8 cellular contexts compared by ENCODE assay signal in the genomic region with DNA sequence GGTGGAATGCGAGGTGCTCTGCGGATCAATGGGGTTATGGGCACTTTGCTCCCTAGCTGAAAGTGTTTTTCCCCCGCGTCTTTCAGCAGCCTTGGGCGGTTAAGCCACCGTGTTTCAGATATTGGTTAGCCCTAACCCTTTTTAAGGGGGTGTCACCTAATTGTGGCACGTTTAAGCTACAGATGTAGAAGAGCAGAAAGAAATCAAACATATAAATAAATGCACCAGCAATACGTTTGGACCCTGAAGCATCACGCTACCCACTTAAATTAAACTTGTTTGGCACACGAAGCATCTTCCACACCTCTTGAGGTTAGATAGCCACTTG. TPM values are rescaled to one million over a fixed set of nuclear protein-coding genes. Genes with fewer than 3 reads are reported as not detected.
DNase-seq lines count a peak whose midpoint lies in the region; ATAC-seq and TF ChIP-seq lines count a peak whose summit lies in the region.

No MANE protein-coding gene starts in this region.

- peak overlapping the region; percentile 93 for H3K4me2 ChIP-seq in GM23338

- TF ChIP-seq CTCF in AG04450 (IDR thresholded peaks at IDR 0.05; ENCODE audit: low read depth, low read length) (no peak), GM23338 (conservative IDR thresholded peaks at IDR 0.05; ENCODE audit: low read depth in 2 of 2) (no peak), omental fat pad (IDR thresholded peaks at IDR 0.05) (no peak)

- no peak overlapping the region for H3K27ac Mint-ChIP-seq in GM23338
- H3K27ac Mint-ChIP-seq in activated CD4-positive, alpha-beta memory T cell treated with anti-CD3 and anti-CD28 coated beads for 36 hours: peak overlapping the region; percentile 79
- H3K27ac Mint-ChIP-seq in stimulated activated memory B cell treated with anti-CD40 and anti-IgM and Interleukin-4, amounts not matched to agents 10 μg/mL and 1 μg/mL and 100 μg/mL, for 72 hours: peak overlapping the region; percentile 89

- peak overlapping the region; percentile 76 for H3K4me3 Mint-ChIP-seq in GM23338
- H3K4me3 Mint-ChIP-seq in activated CD4-positive, alpha-beta memory T cell treated with anti-CD3 and anti-CD28 coated beads for 36 hours: peak overlapping the region; percentile 90
- peak overlapping the region; percentile 84 for H3K4me3 Mint-ChIP-seq in stimulated activated memory B cell treated with anti-CD40 and anti-IgM and Interleukin-4, amounts not matched to agents 10 μg/mL and 1 μg/mL and 100 μg/mL, for 72 hours

- peaks cover 22% of the 10 kb centered on the region; the same call in 2 of the 3 replicates for H3K36me3 Mint-ChIP-seq in GM23338 (ENCODE audit: low read depth)
- peaks cover 16% of the 10 kb centered on the region for H3K36me3 Mint-ChIP-seq in activated CD4-positive, alpha-beta memory T cell treated with anti-CD3 and anti-CD28 coated beads for 36 hours
- peaks cover 17% of the 10 kb centered on the region for H3K36me3 Mint-ChIP-seq in stimulated activated memory B cell treated with anti-CD40 and anti-IgM and Interleukin-4, amounts not matched to agents 10 μg/mL and 1 μg/mL and 100 μg/mL, for 72 hours

- no peak for DNase-seq in AG04450 (ENCODE audit: low read depth, low spot score)
- DNase-seq in GM23338 (ENCODE audit: low spot score): no peak
- DNase-seq in activated CD4-positive, alpha-beta memory T cell treated with anti-CD3 and anti-CD28 coated beads for 36 hours: no peak
- DNase-seq in iPS DF 6.9 (ENCODE audit: low read depth, low spot score): no peak
- no peak for DNase-seq in omental fat pad (ENCODE audit: low spot score)
- no peak for DNase-seq in NCI-H1436 (lab: John Stamatoyannopoulos, UW)
- DNase-seq in activated CD4-positive, alpha-beta T cell treated with anti-CD3 and anti-CD28 coated beads for 48 hours: no peak

- ATAC-seq in GM23338: no peak
- ATAC-seq in stimulated activated memory B cell treated with anti-CD40 and anti-IgM and Interleukin-4, amounts not matched to agents 10 μg/mL and 1 μg/mL and 100 μg/mL, for 72 hours: no peak
- no peak for ATAC-seq in omental fat pad (ENCODE audit: low FRiP score)

- H3K4me3 ChIP-seq in AG04450 (ENCODE audit: low read depth, low read length): peak overlapping the region; percentile 81
- peak overlapping the region; percentile 81 for H3K4me3 ChIP-seq in GM23338
- H3K4me3 ChIP-seq in iPS DF 6.9 (ENCODE audit: low read length): peak overlapping the region; percentile 70; the same call in 1 of the 2 replicates

- H2AFZ ChIP-seq in GM23338: peak overlapping the region; percentile 99

- H3K27me3 Mint-ChIP-seq in GM23338 (ENCODE audit: insufficient read depth, low read depth, poor library complexity): peaks cover 2% of the 10 kb centered on the region
- H3K27me3 Mint-ChIP-seq in activated CD4-positive, alpha-beta memory T cell treated with anti-CD3 and anti-CD28 coated beads for 36 hours: peaks cover 7% of the 10 kb centered on the region
- H3K27me3 Mint-ChIP-seq in stimulated activated memory B cell treated with anti-CD40 and anti-IgM and Interleukin-4, amounts not matched to agents 10 μg/mL and 1 μg/mL and 100 μg/mL, for 72 hours: peaks cover 14% of the 10 kb centered on the region

- no peaks in the 10 kb centered on the region; the same call in 1 of the 2 replicates for H3K36me3 ChIP-seq in GM23338 (ENCODE audit: insufficient read depth)
- H3K36me3 ChIP-seq in iPS DF 6.9 (ENCODE audit: control insufficient read depth, insufficient read depth, low read length): no peaks in the 10 kb centered on the region

- H3K27me3 ChIP-seq in AG04450 (ENCODE audit: control insufficient read depth, insufficient read depth, low read length): no peaks in the 10 kb centered on the region
- no peaks in the 10 kb centered on the region for H3K27me3 ChIP-seq in GM23338 (ENCODE audit: insufficient read depth)
- H3K27me3 ChIP-seq in iPS DF 6.9 (ENCODE audit: control insufficient read depth, insufficient read depth, low read length): no peaks in the 10 kb centered on the region; the same call in 1 of the 2 replicates

- H3K4me1 Mint-ChIP-seq in GM23338: peaks cover 10% of the 10 kb centered on the region
- peaks cover 31% of the 10 kb centered on the region for H3K4me1 Mint-ChIP-seq in activated CD4-positive, alpha-beta memory T cell treated with anti-CD3 and anti-CD28 coated beads for 36 hours (ENCODE audit: low read depth)
- peaks cover 26% of the 10 kb centered on the region for H3K4me1 Mint-ChIP-seq in stimulated activated memory B cell treated with anti-CD40 and anti-IgM and Interleukin-4, amounts not matched to agents 10 μg/mL and 1 μg/mL and 100 μg/mL, for 72 hours

- no peaks in the 10 kb centered on the region; the same call in 2 of the 3 replicates for H3K9me3 Mint-ChIP-seq in GM23338
- H3K9me3 Mint-ChIP-seq in activated CD4-positive, alpha-beta memory T cell treated with anti-CD3 and anti-CD28 coated beads for 36 hours: no peaks in the 10 kb centered on the region
- H3K9me3 Mint-ChIP-seq in stimulated activated memory B cell treated with anti-CD40 and anti-IgM and Interleukin-4, amounts not matched to agents 10 μg/mL and 1 μg/mL and 100 μg/mL, for 72 hours: no peaks in the 10 kb centered on the region

- H3K27ac ChIP-seq in AG04450 (ENCODE audit: low read depth, low read length) (no peak overlapping the region), GM23338 (ENCODE audit: low read depth) (no peak overlapping the region), iPS DF 6.9 (ENCODE audit: low read length) (no peak overlapping the region)

- no peaks in the 10 kb centered on the region; the same call in 1 of the 2 replicates for H3K9me3 ChIP-seq in AG04450 (ENCODE audit: control insufficient read depth, insufficient read depth, low read length)
- H3K9me3 ChIP-seq in iPS DF 6.9 (ENCODE audit: control insufficient read depth, insufficient read depth, low read length): no peaks in the 10 kb centered on the region

- H3K9me2 ChIP-seq in GM23338 (ENCODE audit: insufficient read depth): no peaks in the 10 kb centered on the region

- CTCF ChIA-PET in AG04450 (lab: Charles Lee): interaction anchor here (1.0 to 3.5 kb wide), 5 partner anchors 92 to 593 kb away, joined by 3 to 19 read pairs (median 4); partner anchors contain the start of gene REEP5
- CTCF ChIA-PET in activated CD4-positive, alpha-beta memory T cell treated with anti-CD3 and anti-CD28 coated beads for 36 hours (lab: Charles Lee): interaction anchor here (1.2 to 3.3 kb wide), 6 partner anchors 92 to 518 kb away, joined by 3 to 19 read pairs (median 5); no protein-coding TSS in a partner anchor

- peaks cover 11% of the 10 kb centered on the region for H3K4me1 ChIP-seq in GM23338 (ENCODE audit: insufficient read depth)
- H3K4me1 ChIP-seq in iPS DF 6.9 (ENCODE audit: control insufficient read depth, insufficient read depth, low read length): peaks cover 3% of the 10 kb centered on the region; the same call in 1 of the 2 replicates

- peaks cover 7% of the 10 kb centered on the region for H4K20me1 ChIP-seq in GM23338 (replicated peaks; ENCODE audit: insufficient read depth)

- POLR2A ChIA-PET in AG04450 (lab: Yijun Ruan, JAX): no interaction called here
- POLR2A ChIA-PET in activated CD4-positive, alpha-beta memory T cell treated with anti-CD3 and anti-CD28 coated beads for 36 hours (lab: Charles Lee): no interaction called here

- intact Hi-C loops in activated CD4-positive, alpha-beta memory T cell treated with anti-CD3 and anti-CD28 coated beads for 36 hours (cut with micrococcal nuclease): loop anchor here (5.0 to 10.0 kb wide), 4 partner anchors 93 to 1349 kb away; no protein-coding TSS in a partner anchor

- H3F3A ChIP-seq in GM23338 (replicated peaks; ENCODE audit: low read depth): no peaks in the 10 kb centered on the region

- WGBS in iPS DF 6.9 (ENCODE audit: insufficient coverage, insufficient read length): no CpG with 5 or more reads among the region's 10 CpGs

- peaks cover 11% of the 10 kb centered on the region for H3K79me2 ChIP-seq in GM23338 (replicated peaks; ENCODE audit: insufficient read depth)

TF ChIP-seq in GM23338, 12 proteins besides CTCF, POLR2A, EP300 and RAD21 (continues in another document):
- TF ChIP-seq EZH2 (IDR thresholded peaks at IDR 0.05; ENCODE audit: low read depth, unreplicated experiment) (no peak), REST (IDR thresholded peaks at IDR 0.05; ENCODE audit: unreplicated experiment) (no peak)

RNA-seq across cellular contexts. Expression of gene YTHDC2, which starts 0.7 kb away (rescaled TPM):
- polyA plus RNA-seq in AG04450 (2011; rRNA removed) (8.2 and 10.7 TPM in 2 replicates), GM23338 (2016; fragmentation: Nextera tagmentation; extraction: Ambion mirVana) (15.7 and 19.9 TPM in 2 replicates)
- 12.6 and 19.0 TPM in 2 replicates for polyA minus RNA-seq in AG04450 (2011; rRNA and poly(A)+ RNA removed)
- 28.5 and 33.9 TPM in 2 replicates for total RNA-seq in GM23338 (2014; rRNA removed; shearing (Covaris generic))
- total RNA-seq in activated CD4-positive, alpha-beta memory T cell treated with anti-CD3 and anti-CD28 coated beads for 36 hours: 10 to 100 TPM; 27.3 to 28.9 TPM
- total RNA-seq in omental fat pad: 10 to 100 TPM; 23.3 to 40.4 (median 28.1) TPM

RNA-seq across cellular contexts. Expression of gene MCC, which starts 26.0 kb away (rescaled TPM):
- polyA plus RNA-seq in AG04450 (2011; rRNA removed) (17.0 and 17.5 TPM in 2 replicates), GM23338 (2016; fragmentation: Nextera tagmentation; extraction: Ambion mirVana) (2.7 and 3.8 TPM in 2 replicates)
- 60.3 and 64.2 TPM in 2 replicates for polyA minus RNA-seq in AG04450 (2011; rRNA and poly(A)+ RNA removed)
- total RNA-seq in GM23338 (2014; rRNA removed; shearing (Covaris generic)): 10.1 and 10.3 TPM in 2 replicates
- total RNA-seq in activated CD4-positive, alpha-beta memory T cell treated with anti-CD3 and anti-CD28 coated beads for 36 hours: 1 to 10 TPM; 4.0 to 4.1 TPM
- 10 to 100 TPM; 32.8 to 56.3 (median 44.4) TPM for total RNA-seq in omental fat pad
